17 cellular contexts compared by ENCODE assay signal in the genomic region with DNA sequence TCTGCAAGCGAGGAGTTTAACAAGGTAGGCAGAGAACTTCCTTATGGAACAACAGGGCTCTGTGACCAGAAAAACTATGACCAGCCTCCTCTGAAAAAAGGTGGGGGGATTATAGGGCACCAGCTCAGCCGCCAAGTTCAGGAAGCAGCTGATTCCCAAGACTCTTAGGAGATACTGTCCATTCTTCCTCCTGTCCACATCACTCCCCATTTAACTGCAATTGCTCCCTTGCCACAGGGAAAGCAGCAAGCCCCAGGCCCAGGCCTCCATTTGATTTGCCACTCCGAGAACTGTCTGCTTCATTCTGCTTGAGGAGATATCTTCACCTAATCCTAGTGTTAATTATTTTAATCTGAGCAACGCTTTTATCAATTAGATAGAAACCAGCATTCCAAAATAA.
DNase-seq lines count a peak whose midpoint lies in the region; ATAC-seq and TF ChIP-seq lines count a peak whose summit lies in the region.
"Had no signal": no experiment of that assay in that cellular context is flagged by ENCODE, and none has a peak within 500 bp of the region (broad histone marks: within the 10 kb centered on the region; RNA-seq: fewer than 3 reads in every experiment).

No MANE protein-coding gene starts in this region.

- H4K5ac ChIP-seq in mesendoderm (ENCODE audit: low read length), result no peak overlapping the region

- intact Hi-C loops in esophagus muscularis mucosa (cut with DNase I), result no loop called here
- intact Hi-C loops in ascending aorta (cut with DNase I), result no loop called here
- intact Hi-C loops in gastrocnemius medialis (cut with DNase I; ENCODE audit: low total_unique reads), result no loop called here

- H3K36me3 Mint-ChIP-seq in GM23338 (ENCODE audit: low read depth), result no peaks in the 10 kb centered on the region
- H3K36me3 Mint-ChIP-seq: CD4-positive, alpha-beta memory T cell had no signal

- peaks cover 12% of the 10 kb centered on the region; the same call in 2 of the 3 replicates for H3K4me1 Mint-ChIP-seq in GM23338
- H3K4me1 Mint-ChIP-seq: CD4-positive, alpha-beta memory T cell had no signal

- no peaks in the 10 kb centered on the region for H3F3A ChIP-seq in GM23338 (replicated peaks; ENCODE audit: low read depth)

- no peak for TF ChIP-seq EP300 in esophagus muscularis mucosa (IDR thresholded peaks at IDR 0.05)

- ATAC-seq in GM23338, result no peak
- ATAC-seq in GM19351 (IDR thresholded peaks at IDR 0.05; ENCODE audit: unreplicated experiment), result no peak
- ATAC-seq in gastrocnemius medialis, result no peak
- ATAC-seq in HG03175 (IDR thresholded peaks at IDR 0.05; ENCODE audit: unreplicated experiment), result no peak

- no peaks in the 10 kb centered on the region for H3K27me3 Mint-ChIP-seq in GM23338 (ENCODE audit: insufficient read depth, low read depth, poor library complexity)

- H3K4me3 ChIP-seq in GM23338 (no peak overlapping the region), esophagus muscularis mucosa (no peak overlapping the region), mesendoderm (ENCODE audit: low read length) (no peak overlapping the region), ascending aorta (no peak overlapping the region), gastrocnemius medialis (no peak overlapping the region)
- H3K4me3 ChIP-seq: HAP-1 had no signal

- no peaks in the 10 kb centered on the region for H3K27me3 ChIP-seq in GM23338 (ENCODE audit: insufficient read depth)
- H3K27me3 ChIP-seq in esophagus muscularis mucosa, result no peaks in the 10 kb centered on the region
- H3K27me3 ChIP-seq in mesendoderm (ENCODE audit: insufficient read depth, low read length, poor library complexity), result no peaks in the 10 kb centered on the region
- no peaks in the 10 kb centered on the region for H3K27me3 ChIP-seq in ascending aorta
- H3K27me3 ChIP-seq in gastrocnemius medialis, result no peaks in the 10 kb centered on the region

- H3K79me2 ChIP-seq in GM23338 (replicated peaks; ENCODE audit: insufficient read depth) (no peaks in the 10 kb centered on the region), mesendoderm (ENCODE audit: control insufficient read depth, insufficient read depth, low read length) (no peaks in the 10 kb centered on the region)

- no peak overlapping the region for H2BK5ac ChIP-seq in mesendoderm (ENCODE audit: low read length)

- no peak overlapping the region for H3K27ac Mint-ChIP-seq in GM23338
- H3K27ac Mint-ChIP-seq: CD4-positive, alpha-beta memory T cell; HFFc6 had no signal

- H2AK5ac ChIP-seq in mesendoderm (ENCODE audit: low read length), result no peak overlapping the region

- H3K79me1 ChIP-seq in mesendoderm (ENCODE audit: low read length), result no peaks in the 10 kb centered on the region

- no peaks in the 10 kb centered on the region for H3K36me3 ChIP-seq in GM23338 (ENCODE audit: insufficient read depth)
- no peaks in the 10 kb centered on the region for H3K36me3 ChIP-seq in esophagus muscularis mucosa
- H3K36me3 ChIP-seq in mesendoderm (ENCODE audit: control insufficient read depth, insufficient read depth, low read length), result no peaks in the 10 kb centered on the region
- H3K36me3 ChIP-seq in ascending aorta, result no peaks in the 10 kb centered on the region
- no peaks in the 10 kb centered on the region for H3K36me3 ChIP-seq in gastrocnemius medialis
- H3K36me3 ChIP-seq: HAP-1 had no signal

- H3K4me3 Mint-ChIP-seq in GM23338, result no peak overlapping the region
- H3K4me3 Mint-ChIP-seq: CD4-positive, alpha-beta memory T cell; HFFc6 had no signal

- in situ Hi-C loops in gastrocnemius medialis (cut with MboI; ENCODE audit: low sequenced_read_pairs in 4 of 4), result no loop called here

- H4K20me1 ChIP-seq in GM23338 (replicated peaks; ENCODE audit: insufficient read depth), result no peaks in the 10 kb centered on the region

- H3K18ac ChIP-seq in mesendoderm (ENCODE audit: low read length), result no peak overlapping the region

- peak overlapping the region; percentile 33; the same call in 1 of the 2 replicates for H2AFZ ChIP-seq in GM23338

- peak; percentile 3 for DNase-seq in ELF-1 (ENCODE audit: low read depth, low spot score)
- DNase-seq in GM23338 (ENCODE audit: low spot score), result no peak
- peak; percentile 70 for DNase-seq in esophagus muscularis mucosa (ENCODE audit: extremely low spot score)
- DNase-seq in mesendoderm, result peak; percentile 30
- no peak for DNase-seq in ascending aorta (ENCODE audit: low spot score in 2 of 2)
- DNase-seq in gastrocnemius medialis, result no peak
- DNase-seq: C1 segment of cervical spinal cord; Calu3; CD4-positive, alpha-beta memory T cell; COR-L47; DMS53; DMS79 treated with DMSO at 0.1 percent for 48 hours; GOT3; HFFc6 had no signal

- no peak overlapping the region for H3K9ac ChIP-seq in mesendoderm (ENCODE audit: low read length)

- peaks cover 2% of the 10 kb centered on the region; the same call in 1 of the 2 replicates for H3K9me2 ChIP-seq in GM23338 (ENCODE audit: insufficient read depth)

- WGBS in esophagus muscularis mucosa, result 79% methylated on average over 4 of the region's 4 CpGs
- no CpG with 5 or more reads among the region's 4 CpGs for WGBS in mesendoderm (ENCODE audit: extremely low coverage, insufficient coverage, low lambda C conversion rate)

- H2BK120ac ChIP-seq in mesendoderm (ENCODE audit: low read depth, low read length), result no peak overlapping the region

- H3K4me1 ChIP-seq in GM23338 (ENCODE audit: insufficient read depth) (no peaks in the 10 kb centered on the region), esophagus muscularis mucosa (no peaks in the 10 kb centered on the region), mesendoderm (ENCODE audit: control insufficient read depth, low read depth, low read length) (no peaks in the 10 kb centered on the region), ascending aorta (no peaks in the 10 kb centered on the region), gastrocnemius medialis (no peaks in the 10 kb centered on the region)
- H3K4me1 ChIP-seq: HAP-1 had no signal

- H3K9me3 ChIP-seq in esophagus muscularis mucosa (no peaks in the 10 kb centered on the region), ascending aorta (no peaks in the 10 kb centered on the region), gastrocnemius medialis (no peaks in the 10 kb centered on the region)
- H3K9me3 ChIP-seq: HAP-1 had no signal

- H3K56ac ChIP-seq in mesendoderm (ENCODE audit: low read length), result no peak overlapping the region

- no peak overlapping the region for H3K4ac ChIP-seq in mesendoderm (ENCODE audit: low read depth, low read length)

- TF ChIP-seq CTCF in GM23338 (conservative IDR thresholded peaks at IDR 0.05; ENCODE audit: low read depth in 2 of 2), result no peak
- no peak for TF ChIP-seq CTCF in esophagus muscularis mucosa (IDR thresholded peaks at IDR 0.05)
- no peak for TF ChIP-seq CTCF in ascending aorta (IDR thresholded peaks at IDR 0.05)
- no peak for TF ChIP-seq CTCF in gastrocnemius medialis (IDR thresholded peaks at IDR 0.05 in 4 of 5, conservative IDR thresholded peaks at IDR 0.05 in 1 of 5)

- no peaks in the 10 kb centered on the region for H3K9me3 Mint-ChIP-seq in GM23338

- no peak overlapping the region for H4K8ac ChIP-seq in mesendoderm (ENCODE audit: low read depth, low read length)

- H3K4me2 ChIP-seq in GM23338 (no peak overlapping the region), mesendoderm (ENCODE audit: low read length) (no peak overlapping the region)

- no peak for TF ChIP-seq POLR2A in esophagus muscularis mucosa (IDR thresholded peaks at IDR 0.05; ENCODE audit: low read depth)
- TF ChIP-seq POLR2A in gastrocnemius medialis (IDR thresholded peaks at IDR 0.05), result no peak

- no peak overlapping the region for H2BK15ac ChIP-seq in mesendoderm (replicated peaks; ENCODE audit: low read depth)

- H3K27ac ChIP-seq in GM23338 (ENCODE audit: low read depth) (no peak overlapping the region), esophagus muscularis mucosa (replicated peaks in 1 of 4) (no peak overlapping the region), mesendoderm (ENCODE audit: low read depth, low read length) (no peak overlapping the region), ascending aorta (no peak overlapping the region), gastrocnemius medialis (no peak overlapping the region)

- H3K23ac ChIP-seq in mesendoderm (ENCODE audit: low read length), result no peak overlapping the region

TF ChIP-seq in GM23338, 12 proteins besides CTCF, POLR2A, EP300 and RAD21 (continues in another document):
- TF ChIP-seq ZNF114 (CRISPR knock-in tag; IDR thresholded peaks at IDR 0.05) (no peak), EZH2phosphoT487 (IDR thresholded peaks at IDR 0.05; ENCODE audit: unreplicated experiment) (no peak), ZNF331 (CRISPR knock-in tag; IDR thresholded peaks at IDR 0.05; ENCODE audit: low read depth) (no peak), CREB1 (CRISPR knock-in tag; IDR thresholded peaks at IDR 0.05; ENCODE audit: low read depth) (no peak)
- TF ChIP-seq, protein P1, sequence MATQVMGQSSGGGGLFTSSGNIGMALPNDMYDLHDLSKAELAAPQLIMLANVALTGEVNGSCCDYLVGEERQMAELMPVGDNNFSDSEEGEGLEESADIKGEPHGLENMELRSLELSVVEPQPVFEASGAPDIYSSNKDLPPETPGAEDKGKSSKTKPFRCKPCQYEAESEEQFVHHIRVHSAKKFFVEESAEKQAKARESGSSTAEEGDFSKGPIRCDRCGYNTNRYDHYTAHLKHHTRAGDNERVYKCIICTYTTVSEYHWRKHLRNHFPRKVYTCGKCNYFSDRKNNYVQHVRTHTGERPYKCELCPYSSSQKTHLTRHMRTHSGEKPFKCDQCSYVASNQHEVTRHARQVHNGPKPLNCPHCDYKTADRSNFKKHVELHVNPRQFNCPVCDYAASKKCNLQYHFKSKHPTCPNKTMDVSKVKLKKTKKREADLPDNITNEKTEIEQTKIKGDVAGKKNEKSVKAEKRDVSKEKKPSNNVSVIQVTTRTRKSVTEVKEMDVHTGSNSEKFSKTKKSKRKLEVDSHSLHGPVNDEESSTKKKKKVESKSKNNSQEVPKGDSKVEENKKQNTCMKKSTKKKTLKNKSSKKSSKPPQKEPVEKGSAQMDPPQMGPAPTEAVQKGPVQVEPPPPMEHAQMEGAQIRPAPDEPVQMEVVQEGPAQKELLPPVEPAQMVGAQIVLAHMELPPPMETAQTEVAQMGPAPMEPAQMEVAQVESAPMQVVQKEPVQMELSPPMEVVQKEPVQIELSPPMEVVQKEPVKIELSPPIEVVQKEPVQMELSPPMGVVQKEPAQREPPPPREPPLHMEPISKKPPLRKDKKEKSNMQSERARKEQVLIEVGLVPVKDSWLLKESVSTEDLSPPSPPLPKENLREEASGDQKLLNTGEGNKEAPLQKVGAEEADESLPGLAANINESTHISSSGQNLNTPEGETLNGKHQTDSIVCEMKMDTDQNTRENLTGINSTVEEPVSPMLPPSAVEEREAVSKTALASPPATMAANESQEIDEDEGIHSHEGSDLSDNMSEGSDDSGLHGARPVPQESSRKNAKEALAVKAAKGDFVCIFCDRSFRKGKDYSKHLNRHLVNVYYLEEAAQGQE (IDR thresholded peaks at IDR 0.05; ENCODE audit: unreplicated experiment), result no peak

Comparison
In these comparisons a context has a peak if more than half of its experiments do, and no peak if none do; other contexts are left out.
1. DNase-seq: peak in ELF-1 (single experiment), esophagus muscularis mucosa (single experiment) and mesendoderm (single experiment); none in GM23338 (single experiment), ascending aorta (0 of 2) and gastrocnemius medialis (0 of 2).